2 cellular contexts compared by ENCODE assay signal in genomic region chr19:22784051-22784450, GRCh38.
TF ChIP-seq lines count a peak whose summit lies in the region.

Gene ZNF99, minus strand, starts transcription at chr19:22784151. Its CDS starts 135 bp downstream, at chr19:22784016.

TF ChIP-seq in liver, 16 proteins besides CTCF, POLR2A, EP300 and RAD21 (continued from another document):
- TF ChIP-seq ZBTB33 (IDR thresholded peaks at IDR 0.05), result no peak
- TF ChIP-seq REST (IDR thresholded peaks at IDR 0.05), result no peak
- TF ChIP-seq FOXA1 (IDR thresholded peaks at IDR 0.05), result no peak
- TF ChIP-seq SP1 (IDR thresholded peaks at IDR 0.05), result no peak
- no peak for TF ChIP-seq FOXA2 (IDR thresholded peaks at IDR 0.05)
- no peak for TF ChIP-seq ATF3 (IDR thresholded peaks at IDR 0.05)
- TF ChIP-seq HNF4G (IDR thresholded peaks at IDR 0.05), result no peak
- TF ChIP-seq RXRA (IDR thresholded peaks at IDR 0.05), result no peak
- TF ChIP-seq JUND (IDR thresholded peaks at IDR 0.05), result no peak
- no peak for TF ChIP-seq TAF1 (conservative IDR thresholded peaks at IDR 0.05)
- TF ChIP-seq HNF4A (conservative IDR thresholded peaks at IDR 0.05), result no peak

TF ChIP-seq in HepG2, 621 proteins besides CTCF, POLR2A, EP300 and RAD21 (continued from another document):
- TF ChIP-seq RERE (CRISPR knock-in tag; IDR thresholded peaks at IDR 0.05; ENCODE audit: low read depth) (no peak), ZNF136 (CRISPR knock-in tag; IDR thresholded peaks at IDR 0.05; ENCODE audit: low read depth) (no peak), JUND (CRISPR knock-in tag; IDR thresholded peaks at IDR 0.05) (no peak), RFX1 (IDR thresholded peaks at IDR 0.05) (no peak), ZNF207 (IDR thresholded peaks at IDR 0.05; ENCODE audit: borderline replicate concordance) (no peak), ZKSCAN1 (IDR thresholded peaks at IDR 0.05; ENCODE audit: low read length) (no peak), CEBPB (IDR thresholded peaks at IDR 0.05; ENCODE audit: borderline replicate concordance, low read depth, low read length) (no peak), MTERF4 (CRISPR knock-in tag; IDR thresholded peaks at IDR 0.05) (no peak), PLSCR1 (CRISPR knock-in tag; IDR thresholded peaks at IDR 0.05; ENCODE audit: borderline replicate concordance) (no peak), ARHGAP35 (CRISPR knock-in tag; IDR thresholded peaks at IDR 0.05; ENCODE audit: borderline replicate concordance) (no peak), ZNF75D (CRISPR knock-in tag; IDR thresholded peaks at IDR 0.05; ENCODE audit: borderline replicate concordance) (no peak), ZNF614 (CRISPR knock-in tag; IDR thresholded peaks at IDR 0.05; ENCODE audit: borderline replicate concordance) (no peak), ZZZ3 (CRISPR knock-in tag; IDR thresholded peaks at IDR 0.05; ENCODE audit: borderline replicate concordance) (no peak), AHDC1 (CRISPR knock-in tag; IDR thresholded peaks at IDR 0.05; ENCODE audit: borderline replicate concordance) (no peak)
